ENCODE assay signal across 21 cellular contexts in genomic region chr15:68416158-68416535, GRCh38. TPM values are rescaled to one million over a fixed set of nuclear protein-coding genes. Genes with fewer than 3 reads are reported as not detected.
A peak's percentile ranks its signal among the peaks of the same experiment; 100 is the strongest.
DNase-seq lines count a peak whose midpoint lies in the region; ATAC-seq and TF ChIP-seq lines count a peak whose summit lies in the region.
"Had no signal": no experiment of that assay in that cellular context is flagged by ENCODE, and none has a peak within 500 bp of the region (broad histone marks: within the 10 kb centered on the region; RNA-seq: fewer than 3 reads in every experiment).

No MANE protein-coding gene starts in this region.

- H3K4me1 Mint-ChIP-seq in endodermal cell (peaks cover 29% of the 10 kb centered on the region), osteocyte (ENCODE audit: unreplicated experiment) (peaks cover 73% of the 10 kb centered on the region)
- H3K4me1 Mint-ChIP-seq: CD8-positive, alpha-beta memory T cell had no signal

- no peak overlapping the region for H3K9ac ChIP-seq in endodermal cell (ENCODE audit: extremely low read depth, low read length, poor library complexity, severe bottlenecking)

- intact Hi-C loops in cardiac septum (cut with DNase I) = no loop called here
- intact Hi-C loops in left ventricle myocardium superior (cut with micrococcal nuclease) = no loop called here
- intact Hi-C loops in vagina (cut with DNase I) = no loop called here

- peaks cover 4% of the 10 kb centered on the region for H3K27me3 ChIP-seq in endodermal cell (ENCODE audit: control insufficient read depth, insufficient read depth, low read length, poor library complexity, severe bottlenecking)
- no peaks in the 10 kb centered on the region for H3K27me3 ChIP-seq in vagina

- H3K9me3 Mint-ChIP-seq in endodermal cell (no peaks in the 10 kb centered on the region), osteocyte (ENCODE audit: unreplicated experiment) (no peaks in the 10 kb centered on the region)
- H3K9me3 Mint-ChIP-seq: CD8-positive, alpha-beta memory T cell had no signal

- 64 to 70% methylated on average over 4 of the region's 4 CpGs for whole genome bisulfite sequencing in endodermal cell (ENCODE audit: insufficient coverage in 1 of 2, insufficient read length in 1 of 2), 2 experiments

- H3K36me3 Mint-ChIP-seq in endodermal cell (ENCODE audit: low read depth) (no peaks in the 10 kb centered on the region), osteocyte (ENCODE audit: unreplicated experiment) (peaks cover 59% of the 10 kb centered on the region)
- H3K36me3 Mint-ChIP-seq: CD8-positive, alpha-beta memory T cell had no signal

- TF ChIP-seq CTCF in endodermal cell (conservative IDR thresholded peaks at IDR 0.05) (no peak), osteocyte (IDR thresholded peaks at IDR 0.05) (no peak), vagina (IDR thresholded peaks at IDR 0.05) (no peak)

- H3K4me3 Mint-ChIP-seq in endodermal cell (no peak overlapping the region), osteocyte (ENCODE audit: unreplicated experiment) (no peak overlapping the region)
- H3K4me3 Mint-ChIP-seq: CD8-positive, alpha-beta memory T cell had no signal

- H3K27ac ChIP-seq in endodermal cell (ENCODE audit: low read depth, low read length) = no peak overlapping the region
- peak overlapping the region; percentile 33 for H3K27ac ChIP-seq in vagina

- TF ChIP-seq POLR2A in vagina (IDR thresholded peaks at IDR 0.05) = no peak

- H3K9me3 ChIP-seq in endodermal cell (ENCODE audit: control insufficient read depth, low read length) (no peaks in the 10 kb centered on the region), vagina (no peaks in the 10 kb centered on the region)

- DNase-seq in cardiac septum (ENCODE audit: low spot score) (peak; percentile 49), left ventricle myocardium superior (no peak), endodermal cell (peak; percentile 30), osteocyte (ENCODE audit: extremely low spot score, unreplicated experiment) (peak; percentile 40), vagina (ENCODE audit: extremely low spot score in 2 of 2) (peak; percentile 46 to 79), foreskin melanocyte (no peak), NCI-H510A treated with DMSO at 0.1 percent for 48 hours (lab: John Stamatoyannopoulos, UW) (no peak), DMS 273 (lab: John Stamatoyannopoulos, UW; ENCODE audit: unreplicated experiment) (no peak)
- DNase-seq: AML-193; C1 segment of cervical spinal cord; CD8-positive, alpha-beta memory T cell; EL; GF-D8; KG1; NCI-H1092; NCI-H1436 treated with DMSO at 0.1 percent for 48 hours; NCI-H1930; NCI-H2227 treated with DMSO at 0.1 percent for 48 hours; NCI-H510A; NCI-H748 treated with DMSO at 0.1 percent for 48 hours; NK-92 treated with Interleukin-12 subunit alpha and Interleukin-12 subunit beta, amount 100 ng/mL, for 24 hours had no signal

- H3K36me3 ChIP-seq in endodermal cell (ENCODE audit: control insufficient read depth, insufficient read depth, low read length) (no peaks in the 10 kb centered on the region), vagina (no peaks in the 10 kb centered on the region)

- peaks cover 1% of the 10 kb centered on the region for H3K27me3 Mint-ChIP-seq in endodermal cell (ENCODE audit: insufficient read depth)
- no peaks in the 10 kb centered on the region for H3K27me3 Mint-ChIP-seq in osteocyte (ENCODE audit: unreplicated experiment)

- ATAC-seq in left ventricle myocardium superior = no peak

- H3K27ac Mint-ChIP-seq in endodermal cell (no peak overlapping the region), osteocyte (ENCODE audit: unreplicated experiment) (peak overlapping the region; percentile 54)

- H3K4me3 ChIP-seq in endodermal cell (ENCODE audit: low read length) (no peak overlapping the region), vagina (no peak overlapping the region)

- peaks cover 5% of the 10 kb centered on the region for H3K4me1 ChIP-seq in endodermal cell (ENCODE audit: control insufficient read depth, insufficient read depth, low read length)
- peaks cover 53% of the 10 kb centered on the region for H3K4me1 ChIP-seq in vagina

RNA-seq across cellular contexts. Expression of gene ITGA11, which starts 15.8 kb away (rescaled TPM):
- total RNA-seq in cardiac septum (9.3 TPM), left ventricle myocardium superior (23.5 TPM), endodermal cell (1 to 10 TPM in 1 of 2 donors, under 1 TPM in 1; 0.35 to 1.4 TPM), osteocyte (1,149 and 1,161 TPM in 2 replicates), vagina (15.5 TPM)
- 1.8 TPM for polyA plus RNA-seq in endodermal cell (2013, experiment 1 of 2)
- 1.3 TPM for polyA plus RNA-seq in endodermal cell (2013, experiment 2 of 2)
- total RNA-seq: CD8-positive, alpha-beta memory T cell had no signal
- polyA plus RNA-seq: CD8-positive, alpha-beta memory T cell had no signal

Comparison
In these comparisons a context has a peak if more than half of its experiments do, and no peak if none do; other contexts are left out.
1. DNase-seq: peak in cardiac septum (single experiment), endodermal cell (single experiment), osteocyte (single experiment) and vagina (2 of 2); none in left ventricle myocardium superior (single experiment), foreskin melanocyte (single experiment), NCI-H510A treated with DMSO at 0.1 percent for 48 hours (single experiment) and DMS 273 (single experiment).
2. RNA of gene ITGA11, which starts 15.8 kb away (total RNA-seq): 1,149 to 1,161 TPM in osteocyte; 23.5 TPM in left ventricle myocardium superior (single experiment), 15.5 TPM in vagina (single experiment), 9.3 TPM in cardiac septum (single experiment) and 0.35 to 1.4 TPM in endodermal cell; every median in the first group is over 10 times any median in the second.